Comparison of ENCODE assay signal across 8 cellular contexts in the genomic region with DNA sequence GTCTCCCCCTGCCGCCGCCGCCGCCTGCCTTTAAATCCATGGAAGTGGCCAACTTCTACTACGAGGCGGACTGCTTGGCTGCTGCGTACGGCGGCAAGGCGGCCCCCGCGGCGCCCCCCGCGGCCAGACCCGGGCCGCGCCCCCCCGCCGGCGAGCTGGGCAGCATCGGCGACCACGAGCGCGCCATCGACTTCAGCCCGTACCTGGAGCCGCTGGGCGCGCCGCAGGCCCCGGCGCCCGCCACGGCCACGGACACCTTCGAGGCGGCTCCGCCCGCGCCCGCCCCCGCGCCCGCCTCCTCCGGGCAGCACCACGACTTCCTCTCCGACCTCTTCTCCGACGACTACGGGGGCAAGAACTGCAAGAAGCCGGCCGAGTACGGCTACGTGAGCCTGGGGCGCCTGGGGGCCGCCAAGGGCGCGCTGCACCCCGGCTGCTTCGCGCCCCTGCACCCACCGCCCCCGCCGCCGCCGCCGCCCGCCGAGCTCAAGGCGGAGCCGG. TPM values are rescaled to one million over a fixed set of nuclear protein-coding genes. Genes with fewer than 3 reads are reported as not detected.
DNase-seq lines count a peak whose midpoint lies in the region; ATAC-seq and TF ChIP-seq lines count a peak whose summit lies in the region.

No MANE protein-coding gene starts in this region.

- DNase-seq in RKO (ENCODE audit: low spot score) (peak; percentile 58), Right ventricle myocardium inferior (ENCODE audit: missing footprints) (peak; percentile 91), psoas muscle (peak; percentile 74 to 81), cortex of kidney (lab: John Stamatoyannopoulos, UW) (no peak), iPS-NIHi11 (ENCODE audit: low spot score) (no peak)
- peak; percentile 45 for DNase-seq in activated gamma-delta T cell treated with anti-CD3 and anti-CD28 coated beads, Interleukin-2, amount 50 U/mL, for 16 hours (ENCODE audit: low read depth)

- TF ChIP-seq POLR2A in GM18505 (IDR thresholded peaks at IDR 0.05; ENCODE audit: borderline replicate concordance, extremely low read depth, insufficient read depth, insufficient read length) = no peak

- H3K4me3 ChIP-seq in psoas muscle = peak overlapping the region; percentile 86

- H3K4me1 ChIP-seq in psoas muscle = no peaks in the 10 kb centered on the region

- intact Hi-C loops in Right ventricle myocardium inferior (cut with DNase I) (loop anchor here (2.0 kb wide), 1 partner anchor 208 kb away; no protein-coding TSS in a partner anchor), psoas muscle (cut with DNase I) (loop anchor here (5.0 kb wide), 2 partner anchors 101 to 206 kb away; no protein-coding TSS in a partner anchor)

- H3K27ac ChIP-seq in psoas muscle = peak overlapping the region; percentile 97

- H3K36me3 ChIP-seq in psoas muscle (ENCODE audit: insufficient read depth in 1 of 2, low read depth in 1 of 2) = peaks cover 0 to 10% of the 10 kb centered on the region in 2 donors

- no peak for TF ChIP-seq CTCF in psoas muscle (IDR thresholded peaks at IDR 0.05)

- ATAC-seq in GM18505 (IDR thresholded peaks at IDR 0.05; ENCODE audit: unreplicated experiment) (peak; percentile 12), HG03025 (IDR thresholded peaks at IDR 0.05; ENCODE audit: low FRiP score, unreplicated experiment) (peak; percentile 20), Right ventricle myocardium inferior (peak; percentile 2), psoas muscle (no peak)

- H3K9me3 ChIP-seq in psoas muscle = no peaks in the 10 kb centered on the region

- H3K27me3 ChIP-seq in psoas muscle (ENCODE audit: insufficient read depth in 3 of 3, low read length in 2 of 3) = no peaks in the 10 kb centered on the region

- WGBS in psoas muscle, 3 donors = 0 to 1% (median 1%) methylated on average over 34 to 73 of the region's 73 CpGs

RNA-seq across cellular contexts. Expression of a gene that starts 0.5 kb away (rescaled TPM):
- total RNA-seq in Right ventricle myocardium inferior (62.4 TPM), psoas muscle (100 to 1,000 TPM; 144 to 445 (median 283) TPM)
- 100 to 1,000 TPM in 1 of 3 donors, 10 to 100 TPM in 2; 38.7 to 125 (median 83.2) TPM for polyA plus RNA-seq in psoas muscle

RNA-seq across cellular contexts. Expression of a gene that starts 37.6 kb away (rescaled TPM):
- 31.2 TPM for total RNA-seq in Right ventricle myocardium inferior
- total RNA-seq in psoas muscle = 10 to 100 TPM; 17.5 to 59.2 (median 35.0) TPM
- 10 to 100 TPM; 23.8 to 55.1 (median 49.2) TPM for polyA plus RNA-seq in psoas muscle

Comparison
In these comparisons a context has a peak if more than half of its experiments do, and no peak if none do; other contexts are left out.
1. ATAC-seq: peak in GM18505 (single experiment), HG03025 (single experiment) and Right ventricle myocardium inferior (single experiment); none in psoas muscle (0 of 4).
2. DNase-seq: peak in RKO (single experiment), activated gamma-delta T cell treated with anti-CD3 and anti-CD28 coated beads, Interleukin-2, amount 50 U/mL, for 16 hours (single experiment), Right ventricle myocardium inferior (single experiment) and psoas muscle (2 of 2); none in cortex of kidney (single experiment) and iPS-NIHi11 (single experiment).